9 cellular contexts compared by ENCODE assay signal in genomic region chr20:38043512-38044300, GRCh38. TPM values are rescaled to one million over a fixed set of nuclear protein-coding genes. Genes with fewer than 3 reads are reported as not detected.
A peak's percentile ranks its signal among the peaks of the same experiment; 100 is the strongest.
DNase-seq lines count a peak whose midpoint lies in the region; FAIRE-seq and TF ChIP-seq lines count a peak whose summit lies in the region.
"Had no signal": no experiment of that assay in that cellular context is flagged by ENCODE, and none has a peak within 500 bp of the region (broad histone marks: within the 10 kb centered on the region; RNA-seq: fewer than 3 reads in every experiment).

No MANE protein-coding gene starts in this region.

- H3K9me3 ChIP-seq in astrocyte (ENCODE audit: insufficient read depth, low read depth, low read length): no peaks in the 10 kb centered on the region
- no peaks in the 10 kb centered on the region for H3K9me3 ChIP-seq in mesodermal cell (ENCODE audit: control insufficient read depth, low read length)
- no peaks in the 10 kb centered on the region for H3K9me3 ChIP-seq in HAP-1
- H3K9me3 ChIP-seq: heart left ventricle had no signal

- in situ Hi-C loops in HAP-1 (cut with MboI; ENCODE audit: low sequenced_read_pairs): no loop called here

- no peak overlapping the region for H2AFZ ChIP-seq in astrocyte (ENCODE audit: low read depth, low read length)

- no peaks in the 10 kb centered on the region for H3K27me3 Mint-ChIP-seq in astrocyte (ENCODE audit: low read depth, unreplicated experiment)

- whole genome bisulfite sequencing in mesodermal cell (ENCODE audit: insufficient coverage in 2 of 2), 2 experiments: 90 to 95% methylated on average over 7 of the region's 10 CpGs
- 86 to 90% methylated on average over 10 of the region's 10 CpGs for WGBS in lower leg skin, 2 donors

- DNase-seq in AG04449 (ENCODE audit: low read depth, low spot score) (no peak), HTR-8/SVneo (ENCODE audit: insufficient read length, low spot score) (peak; percentile 90), astrocyte (ENCODE audit: low read depth) (peak; percentile 87), H4 (ENCODE audit: low spot score) (no peak), DMS153 (lab: John Stamatoyannopoulos, UW) (no peak), lower leg skin (ENCODE audit: low spot score in 2 of 2) (no peak), HAP-1 (ENCODE audit: low spot score in 2 of 2) (no peak)
- DNase-seq: heart left ventricle had no signal

- intact Hi-C loops in lower leg skin (cut with DNase I; ENCODE audit: low total_unique reads): no loop called here

- peak; percentile 90 for FAIRE-seq in HTR-8/SVneo (lab: Jason Lieb, UNC)
- no peak for FAIRE-seq in astrocyte (lab: Jason Lieb, UNC)

- H3K27me3 ChIP-seq in astrocyte (ENCODE audit: insufficient read depth, low read length) (no peaks in the 10 kb centered on the region), HAP-1 (ENCODE audit: low read depth) (no peaks in the 10 kb centered on the region)
- H3K27me3 ChIP-seq: heart left ventricle had no signal

- H3K4me3 Mint-ChIP-seq in astrocyte (ENCODE audit: unreplicated experiment): no peak overlapping the region

- no peaks in the 10 kb centered on the region for H3K9me3 Mint-ChIP-seq in astrocyte (ENCODE audit: unreplicated experiment)

- H3K4me2 ChIP-seq in astrocyte (ENCODE audit: low read length): peak overlapping the region; percentile 40

- POLR2A ChIA-PET in AG04449 (lab: Yijun Ruan, JAX): interaction anchor here (1.0 to 1.5 kb wide), 2 partner anchors 9 to 10 kb away, joined by 6 to 8 read pairs; partner anchors contain the start of genes RPRD1B and TTI1

- peaks cover 32% of the 10 kb centered on the region for H3K4me1 Mint-ChIP-seq in astrocyte (ENCODE audit: low read depth, unreplicated experiment)

- peaks cover 86% of the 10 kb centered on the region for H3K79me2 ChIP-seq in astrocyte (ENCODE audit: insufficient read depth, low read length)

- TF ChIP-seq CTCF in AG04449 (IDR thresholded peaks at IDR 0.05; ENCODE audit: insufficient read depth, low read length, missing control alignments) (peak; percentile 12), astrocyte (IDR thresholded peaks at IDR 0.05; ENCODE audit: insufficient read depth, low read depth, low read length) (peak; percentile 45), lower leg skin (IDR thresholded peaks at IDR 0.05) (no peak)

- peaks cover 23% of the 10 kb centered on the region for H3K36me3 ChIP-seq in astrocyte (ENCODE audit: insufficient read depth, low read length)
- peaks cover 59% of the 10 kb centered on the region for H3K36me3 ChIP-seq in mesodermal cell (ENCODE audit: control insufficient read depth, insufficient read depth, low read length)
- peaks cover 48% of the 10 kb centered on the region for H3K36me3 ChIP-seq in HAP-1 (replicated peaks)

- H3K4me1 ChIP-seq in astrocyte (ENCODE audit: insufficient read depth, low read length): no peaks in the 10 kb centered on the region
- H3K4me1 ChIP-seq in mesodermal cell (ENCODE audit: control insufficient read depth, insufficient read depth, low read length, poor library complexity, severe bottlenecking): peaks cover 25% of the 10 kb centered on the region
- H3K4me1 ChIP-seq in HAP-1: no peaks in the 10 kb centered on the region

- peaks cover 17% of the 10 kb centered on the region for H4K20me1 ChIP-seq in astrocyte (ENCODE audit: insufficient read depth, low read length)

- H3K9ac ChIP-seq in astrocyte (ENCODE audit: low read length): peak overlapping the region; percentile 49

- peaks cover 10% of the 10 kb centered on the region for H3K36me3 Mint-ChIP-seq in astrocyte (ENCODE audit: low read depth, unreplicated experiment)

- H3K4me3 ChIP-seq in AG04449 (ENCODE audit: low read depth, low read length): no peak overlapping the region
- no peak overlapping the region for H3K4me3 ChIP-seq in astrocyte (ENCODE audit: insufficient read depth, low read depth, low read length)
- H3K4me3 ChIP-seq in mesodermal cell (ENCODE audit: extremely low read depth, insufficient read depth, low read length, poor library complexity, severe bottlenecking): no peak overlapping the region
- H3K4me3 ChIP-seq in lower leg skin (ENCODE audit: low read depth, poor library complexity, severe bottlenecking): no peak overlapping the region
- no peak overlapping the region for H3K4me3 ChIP-seq in HAP-1
- H3K4me3 ChIP-seq: heart left ventricle had no signal

- CTCF ChIA-PET in AG04449 (lab: Yijun Ruan, JAX): interaction anchor here (1.0 to 31.9 kb wide), 8 partner anchors 10 to 288 kb away, joined by 3 to 1143 read pairs (median 5); partner anchors contain the start of genes RPRD1B and TTI1

- H3K27ac Mint-ChIP-seq in astrocyte (ENCODE audit: unreplicated experiment): peak overlapping the region; percentile 66

- no peak for TF ChIP-seq POLR2A in lower leg skin (IDR thresholded peaks at IDR 0.05)

- H3K27ac ChIP-seq in astrocyte (ENCODE audit: low read depth, low read length) (peak overlapping the region; percentile 73), mesodermal cell (ENCODE audit: low read depth, low read length, severe bottlenecking) (peak overlapping the region; percentile 46)
- H3K27ac ChIP-seq: heart left ventricle had no signal

RNA-seq across cellular contexts. Expression of gene RPRD1B, which starts 10.2 kb away (rescaled TPM):
- total RNA-seq in astrocyte: 20.7 and 21.6 TPM in 2 replicates
- 26.1 TPM for polyA plus RNA-seq in mesodermal cell (2013, experiment 1 of 2)
- 22.9 TPM for polyA plus RNA-seq in mesodermal cell (2013, experiment 2 of 2)
- 10.8 and 13.5 TPM in 2 replicates for total RNA-seq in H4 (2014; rRNA removed; shearing (Covaris generic))
- total RNA-seq in lower leg skin: 10 to 100 TPM; 16.3 to 37.5 (median 22.9) TPM

RNA-seq across cellular contexts. Expression of gene TTI1, which starts 10.4 kb away (rescaled TPM):
- total RNA-seq in astrocyte (13.4 and 16.9 TPM in 2 replicates), lower leg skin (10 to 100 TPM; 11.3 to 15.1 (median 13.4) TPM)
- polyA plus RNA-seq in mesodermal cell (2013, experiment 1 of 2): 26.1 TPM
- 25.1 TPM for polyA plus RNA-seq in mesodermal cell (2013, experiment 2 of 2)
- 24.7 and 25.7 TPM in 2 replicates for total RNA-seq in H4 (2014; rRNA removed; shearing (Covaris generic))

Comparison
In these comparisons a context has a peak if more than half of its experiments do, and no peak if none do; other contexts are left out.
1. DNase-seq: peak in HTR-8/SVneo (single experiment) and astrocyte (single experiment); none in AG04449 (single experiment), H4 (single experiment), DMS153 (single experiment), lower leg skin (0 of 2) and HAP-1 (0 of 2).
2. CTCF ChIP-seq: peak in AG04449 (single experiment) and astrocyte (single experiment); none in lower leg skin (0 of 3).